8 cellular contexts compared by ENCODE assay signal in genomic region chr14:52918486-52918885, GRCh38. TPM values are rescaled to one million over a fixed set of nuclear protein-coding genes. Genes with fewer than 3 reads are reported as not detected.
DNase-seq lines count a peak whose midpoint lies in the region; ATAC-seq, FAIRE-seq and TF ChIP-seq lines count a peak whose summit lies in the region.

No MANE protein-coding gene starts in this region.

- H3K36me3 ChIP-seq in OCI-LY3 (replicated peaks; ENCODE audit: low read depth, low read length): no peaks in the 10 kb centered on the region
- H3K36me3 ChIP-seq in pancreas: no peaks in the 10 kb centered on the region
- peaks cover 4% of the 10 kb centered on the region for H3K36me3 ChIP-seq in mesendoderm (ENCODE audit: control insufficient read depth, insufficient read depth, low read length)

- FAIRE-seq in pancreas (lab: Jason Lieb, UNC): no peak

- H3K9ac ChIP-seq in OCI-LY3 (ENCODE audit: low read length) (no peak overlapping the region), mesendoderm (ENCODE audit: low read length) (no peak overlapping the region)

- H3K27me3 ChIP-seq in OCI-LY3 (ENCODE audit: low read depth, low read length): no peaks in the 10 kb centered on the region
- no peaks in the 10 kb centered on the region for H3K27me3 ChIP-seq in pancreas
- no peaks in the 10 kb centered on the region for H3K27me3 ChIP-seq in mesendoderm (ENCODE audit: insufficient read depth, low read length, poor library complexity)

- no peaks in the 10 kb centered on the region for H3K79me2 ChIP-seq in OCI-LY3 (ENCODE audit: low read length)
- peaks cover 64% of the 10 kb centered on the region for H3K79me2 ChIP-seq in mesendoderm (ENCODE audit: control insufficient read depth, insufficient read depth, low read length)

- H3K27ac Mint-ChIP-seq in activated naive CD4-positive, alpha-beta T cell treated with anti-CD3 and anti-CD28 coated beads, Interleukin-2, amount 10 ng/mL, durations not matched to agents 7 days and 5 days: peak overlapping the region; percentile 85

- H3K27ac ChIP-seq in OCI-LY3 (ENCODE audit: low read length): no peak overlapping the region
- peak overlapping the region; percentile 46 to 73 for H3K27ac ChIP-seq in coronary artery
- peak overlapping the region in 2 of 4 donors; percentile 15 to 51 for H3K27ac ChIP-seq in pancreas
- no peak overlapping the region for H3K27ac ChIP-seq in mesendoderm (ENCODE audit: low read depth, low read length)

- no peak overlapping the region for H4K5ac ChIP-seq in mesendoderm (ENCODE audit: low read length)

- intact Hi-C loops in pancreas (cut with DNase I): no loop called here

- peaks cover 2% of the 10 kb centered on the region for H3K9me3 Mint-ChIP-seq in activated naive CD4-positive, alpha-beta T cell treated with anti-CD3 and anti-CD28 coated beads, Interleukin-2, amount 10 ng/mL, durations not matched to agents 7 days and 5 days

- H3K4me1 Mint-ChIP-seq in activated naive CD4-positive, alpha-beta T cell treated with anti-CD3 and anti-CD28 coated beads, Interleukin-2, amount 10 ng/mL, durations not matched to agents 7 days and 5 days: peaks cover 27% of the 10 kb centered on the region

- no peak overlapping the region for H2BK15ac ChIP-seq in mesendoderm (replicated peaks; ENCODE audit: low read depth)

- H4K8ac ChIP-seq in mesendoderm (ENCODE audit: low read depth, low read length): no peak overlapping the region

- H2AK5ac ChIP-seq in mesendoderm (ENCODE audit: low read length): no peak overlapping the region

- ATAC-seq in HG02759 (IDR thresholded peaks at IDR 0.05; ENCODE audit: unreplicated experiment): peak; percentile 86
- peak; percentile 21 to 84 (median 60) for ATAC-seq in pancreas

- no peak overlapping the region for H3K4me3 Mint-ChIP-seq in activated naive CD4-positive, alpha-beta T cell treated with anti-CD3 and anti-CD28 coated beads, Interleukin-2, amount 10 ng/mL, durations not matched to agents 7 days and 5 days

- no peaks in the 10 kb centered on the region for H3K27me3 Mint-ChIP-seq in activated naive CD4-positive, alpha-beta T cell treated with anti-CD3 and anti-CD28 coated beads, Interleukin-2, amount 10 ng/mL, durations not matched to agents 7 days and 5 days

- H3K79me1 ChIP-seq in mesendoderm (ENCODE audit: low read length): peaks cover 14% of the 10 kb centered on the region

- no peak overlapping the region for H2BK5ac ChIP-seq in mesendoderm (ENCODE audit: low read length)

- no peaks in the 10 kb centered on the region for H3K9me3 ChIP-seq in OCI-LY3 (ENCODE audit: insufficient read depth, low read length)
- no peaks in the 10 kb centered on the region for H3K9me3 ChIP-seq in pancreas

- H3K23ac ChIP-seq in mesendoderm (ENCODE audit: low read length): no peak overlapping the region

- H3K18ac ChIP-seq in mesendoderm (ENCODE audit: low read length): no peak overlapping the region

- H4K20me1 ChIP-seq in OCI-LY3 (ENCODE audit: insufficient read depth, low read length): no peaks in the 10 kb centered on the region

- no peak overlapping the region for H2BK120ac ChIP-seq in mesendoderm (ENCODE audit: low read depth, low read length)

- H3K4me2 ChIP-seq in OCI-LY3 (ENCODE audit: low read length): no peak overlapping the region; the same call in 1 of the 2 replicates
- no peak overlapping the region for H3K4me2 ChIP-seq in mesendoderm (ENCODE audit: low read length)

- H3K36me3 Mint-ChIP-seq in activated naive CD4-positive, alpha-beta T cell treated with anti-CD3 and anti-CD28 coated beads, Interleukin-2, amount 10 ng/mL, durations not matched to agents 7 days and 5 days: no peaks in the 10 kb centered on the region

- DNase-seq in activated naive CD4-positive, alpha-beta T cell treated with anti-CD3 and anti-CD28 coated beads, Interleukin-2, amount 10 ng/mL, durations not matched to agents 7 days and 5 days: peak; percentile 23
- DNase-seq in activated naive CD4-positive, alpha-beta T cell treated with anti-CD3 and anti-CD28 coated beads, Interleukin-2, amount 50 U/mL, for 16 hours: no peak
- DNase-seq in coronary artery (ENCODE audit: low spot score) (no peak), pancreas (no peak), NCI-H524 (lab: John Stamatoyannopoulos, UW) (no peak), mesendoderm (no peak)

- peaks cover 6% of the 10 kb centered on the region for H3K4me1 ChIP-seq in OCI-LY3 (ENCODE audit: low read length)
- H3K4me1 ChIP-seq in pancreas: peaks cover 13 to 38% (median 21%) of the 10 kb centered on the region in 3 donors
- peaks cover 14% of the 10 kb centered on the region for H3K4me1 ChIP-seq in mesendoderm (ENCODE audit: control insufficient read depth, low read depth, low read length)

- no peak overlapping the region for H3K56ac ChIP-seq in mesendoderm (ENCODE audit: low read length)

- H2AFZ ChIP-seq in OCI-LY3 (ENCODE audit: low read depth, low read length): peak overlapping the region; percentile 47; the same call in 1 of the 2 replicates

- CTCF ChIA-PET in activated naive CD4-positive, alpha-beta T cell treated with anti-CD3 and anti-CD28 coated beads, Interleukin-2, amount 10 ng/mL, durations not matched to agents 7 days and 5 days (lab: Charles Lee): interaction anchor here (1.6 kb wide), 1 partner anchor 43 kb away, joined by 5 read pairs; no protein-coding TSS in a partner anchor

- TF ChIP-seq CTCF in OCI-LY3 (IDR thresholded peaks at IDR 0.05; ENCODE audit: low read depth, low read length): no peak
- no peak for TF ChIP-seq CTCF in coronary artery (IDR thresholded peaks at IDR 0.05)
- TF ChIP-seq CTCF in pancreas (IDR thresholded peaks at IDR 0.05): no peak

- H3K4ac ChIP-seq in mesendoderm (ENCODE audit: low read depth, low read length): no peak overlapping the region

- no peak overlapping the region for H3K4me3 ChIP-seq in OCI-LY3 (ENCODE audit: low read length)
- H3K4me3 ChIP-seq in coronary artery: no peak overlapping the region
- no peak overlapping the region for H3K4me3 ChIP-seq in pancreas
- H3K4me3 ChIP-seq in mesendoderm (ENCODE audit: low read length): no peak overlapping the region

RNA-seq across cellular contexts. Expression of gene FERMT2, which starts 32.4 kb away (rescaled TPM):
- 10 to 100 TPM; 14.4 to 27.9 (median 16.6) TPM for total RNA-seq in pancreas
- 10 to 100 TPM; 10.4 to 19.4 TPM for polyA plus RNA-seq in pancreas
- polyA plus RNA-seq in mesendoderm (2013, experiment 1 of 2): 214 TPM
- polyA plus RNA-seq in mesendoderm (2013, experiment 2 of 2): 220 TPM

Comparison
In these comparisons a context has a peak if more than half of its experiments do, and no peak if none do; other contexts are left out.
1. H3K27ac ChIP-seq: peak in coronary artery (2 of 2); none in OCI-LY3 (single experiment) and mesendoderm (single experiment).